ENCODE assay signal across 18 cellular contexts in genomic region chr12:22541496-22541895, GRCh38. TPM values are rescaled to one million over a fixed set of nuclear protein-coding genes. Genes with fewer than 3 reads are reported as not detected.
DNase-seq lines count a peak whose midpoint lies in the region; TF ChIP-seq lines count a peak whose summit lies in the region.
"Had no signal": no experiment of that assay in that cellular context is flagged by ENCODE, and none has a peak within 500 bp of the region (broad histone marks: within the 10 kb centered on the region; RNA-seq: fewer than 3 reads in every experiment).

No MANE protein-coding gene starts in this region.

- H3K36me3 Mint-ChIP-seq in glutamatergic neuron (ENCODE audit: unreplicated experiment), result no peaks in the 10 kb centered on the region

- peaks cover 13% of the 10 kb centered on the region for H3K27me3 Mint-ChIP-seq in glutamatergic neuron (ENCODE audit: unreplicated experiment)

- POLR2A ChIA-PET in RWPE1 (lab: Yijun Ruan, JAX; ENCODE audit: low non-redundant PET), result no interaction called here

- H3K4me1 Mint-ChIP-seq in glutamatergic neuron (ENCODE audit: low read depth, unreplicated experiment), result peaks cover 9% of the 10 kb centered on the region

- H3K4me3 Mint-ChIP-seq in glutamatergic neuron (ENCODE audit: unreplicated experiment), result peak overlapping the region; percentile 30

- TF ChIP-seq CTCF in glutamatergic neuron (IDR thresholded peaks at IDR 0.05; ENCODE audit: partially characterized antibody, unreplicated experiment) (no peak), RWPE1 (conservative IDR thresholded peaks at IDR 0.05; ENCODE audit: low read depth) (no peak)

- DNase-seq in SKM-1 (lab: John Stamatoyannopoulos, UW; ENCODE audit: unreplicated experiment), result peak; percentile 4
- DNase-seq in SKM-1 treated with dmso at 0.1 percent for 144 hours (lab: John Stamatoyannopoulos, UW; ENCODE audit: unreplicated experiment), result no peak
- peak; percentile 51 for DNase-seq in CD1c-positive myeloid dendritic cell (ENCODE audit: extremely low spot score)
- peak; percentile 56 for DNase-seq in NOMO-1 treated with DMSO at 0.1 percent for 48 hours (lab: John Stamatoyannopoulos, UW; ENCODE audit: unreplicated experiment)
- no peak for DNase-seq in glutamatergic neuron
- no peak for DNase-seq in SW480 (ENCODE audit: low spot score)
- no peak for DNase-seq in NCI-H187 (lab: John Stamatoyannopoulos, UW)
- DNase-seq in RWPE1 (ENCODE audit: low spot score), result no peak
- DNase-seq: activated CD4-positive, alpha-beta T cell treated with anti-CD3 and anti-CD28 coated beads, Interleukin-2, amount 50 U/mL, for 48 hours; amygdala; COR-L47; kidney glomerular epithelial cell; mesenchymal stem cell; MG63; NCI-H2081; NCI-H524; OCI-M1 had no signal

- CTCF ChIA-PET in RWPE1 (lab: Yijun Ruan, JAX), result interaction anchor here (0.6 kb wide), 1 partner anchor 104 kb away, joined by 3 read pairs; no protein-coding TSS in a partner anchor

- no peak overlapping the region for H3K27ac ChIP-seq in RWPE1
- H3K27ac ChIP-seq: SJSA1 had no signal

- no peak overlapping the region for H3K27ac Mint-ChIP-seq in glutamatergic neuron (ENCODE audit: unreplicated experiment)

- peaks cover 17% of the 10 kb centered on the region for H3K9me3 Mint-ChIP-seq in glutamatergic neuron (ENCODE audit: unreplicated experiment)

RNA-seq across cellular contexts. Expression of gene C2CD5, which starts 2.8 kb away (rescaled TPM):
- 104 TPM for total RNA-seq in glutamatergic neuron (ENCODE audit: unreplicated experiment)

Comparison
In these comparisons a context has a peak if more than half of its experiments do, and no peak if none do; other contexts are left out.
1. DNase-seq: peak in SKM-1 (single experiment), CD1c-positive myeloid dendritic cell (single experiment) and NOMO-1 treated with DMSO at 0.1 percent for 48 hours (single experiment); none in SKM-1 treated with dmso at 0.1 percent for 144 hours (single experiment), glutamatergic neuron (single experiment), SW480 (single experiment), NCI-H187 (0 of 2) and RWPE1 (single experiment).